In genomic region chr1:241396747-241397691, GRCh38 we compare ENCODE assay signal across 20 cellular contexts. TPM values are rescaled to one million over a fixed set of nuclear protein-coding genes. Genes with fewer than 3 reads are reported as not detected.
A peak's percentile ranks its signal among the peaks of the same experiment; 100 is the strongest.
DNase-seq lines count a peak whose midpoint lies in the region; ATAC-seq and TF ChIP-seq lines count a peak whose summit lies in the region.
"Had no signal": no experiment of that assay in that cellular context is flagged by ENCODE, and none has a peak within 500 bp of the region (broad histone marks: within the 10 kb centered on the region; RNA-seq: fewer than 3 reads in every experiment).

No MANE protein-coding gene starts in this region.

- H3K27me3 ChIP-seq in brain microvascular endothelial cell (replicated peaks) (no peaks in the 10 kb centered on the region), aorta (ENCODE audit: control insufficient read depth in 1 of 2, insufficient read depth in 2 of 2, low read length in 1 of 2) (no peaks in the 10 kb centered on the region), uterus (no peaks in the 10 kb centered on the region)
- H3K27me3 ChIP-seq: left lung, testis had no signal

- no peak overlapping the region for H3K27ac ChIP-seq in brain microvascular endothelial cell
- no peak overlapping the region for H3K27ac ChIP-seq in aorta (ENCODE audit: low read depth in 1 of 2, low read length in 2 of 2)
- H3K27ac ChIP-seq in uterus, result no peak overlapping the region
- H3K27ac ChIP-seq: 22Rv1, left lung, RWPE1, testis, VCaP had no signal

- no peaks in the 10 kb centered on the region for H3K9me3 ChIP-seq in aorta (ENCODE audit: control insufficient read depth, low read length)
- H3K9me3 ChIP-seq in uterus, result no peaks in the 10 kb centered on the region
- H3K9me3 ChIP-seq: left lung, testis had no signal

- 15 to 20% methylated on average over 6 of the region's 6 CpGs for WGBS in aorta, 2 donors

- H3K36me3 ChIP-seq in brain microvascular endothelial cell (replicated peaks) (no peaks in the 10 kb centered on the region), aorta (ENCODE audit: control insufficient read depth in 1 of 2, insufficient read depth in 2 of 2, low read length in 1 of 2) (no peaks in the 10 kb centered on the region), uterus (no peaks in the 10 kb centered on the region)
- H3K36me3 ChIP-seq: left lung had no signal

- TF ChIP-seq CTCF in brain microvascular endothelial cell (IDR thresholded peaks at IDR 0.05; ENCODE audit: low read depth, low read length, missing control alignments) (no peak), uterus (IDR thresholded peaks at IDR 0.05) (no peak)

- ATAC-seq in GM18867 (IDR thresholded peaks at IDR 0.05; ENCODE audit: unreplicated experiment) (no peak), aorta (ENCODE audit: low FRiP score) (no peak)
- ATAC-seq: GM12878; HepG2; left lung; stimulated activated effector memory CD8-positive, alpha-beta T cell treated with anti-CD3 and anti-CD28 coated beads, Interleukin-12 subunit alpha, Interleukin-12 subunit beta, amount 100 ng/mL, for 72 hours had no signal

- no peaks in the 10 kb centered on the region for H3K4me1 ChIP-seq in aorta (ENCODE audit: control insufficient read depth in 1 of 2, insufficient read depth in 2 of 2, low read length in 2 of 2)
- H3K4me1 ChIP-seq in uterus, result no peaks in the 10 kb centered on the region
- H3K4me1 ChIP-seq: left lung, testis had no signal

- H3K4me3 ChIP-seq in brain microvascular endothelial cell (ENCODE audit: low read depth, low read length) (no peak overlapping the region), aorta (ENCODE audit: low read length in 2 of 2) (no peak overlapping the region), uterus (no peak overlapping the region)
- H3K4me3 ChIP-seq: GM12878, left lung, testis had no signal

- intact Hi-C loops in aorta (cut with DNase I) (no loop called here), uterus (cut with DNase I; ENCODE audit: low total_unique reads) (no loop called here)

- in situ Hi-C loops in brain microvascular endothelial cell (cut with HindIII; ENCODE audit: low pct_ligation_motif_present, low sequenced_read_pairs), result no loop called here

- peak; percentile 22 for DNase-seq in NCI-H82 (lab: John Stamatoyannopoulos, UW)
- DNase-seq in NCI-H82 treated with DMSO at 0.1 percent for 48 hours (lab: John Stamatoyannopoulos, UW; ENCODE audit: unreplicated experiment), result no peak
- peak; percentile 38 for DNase-seq in brain microvascular endothelial cell
- peak; percentile 52 for DNase-seq in islet precursor cell
- no peak for DNase-seq in NCI-H187 (lab: John Stamatoyannopoulos, UW)
- no peak for DNase-seq in aorta
- DNase-seq in uterus, result no peak
- DNase-seq: activated CD4-positive, alpha-beta T cell treated with anti-CD3 and anti-CD28 coated beads, Interleukin-2, amount 50 U/mL, for 1 hour; AML-193; DMS53; left lung; testis had no signal

- no peak for TF ChIP-seq POLR2A in uterus (IDR thresholded peaks at IDR 0.05)

RNA-seq across cellular contexts. Expression of gene RGS7, which starts 40.0 kb away (rescaled TPM):
- total RNA-seq in aorta (not detected), uterus (under 1 TPM in 1 of 4 donors, not detected in 3; 0.62 TPM)
- polyA plus RNA-seq in aorta, result not detected
- total RNA-seq: GM12878, HepG2, left lung, posterior vena cava had no signal
- polyA plus RNA-seq: GM12878, HepG2 had no signal

Comparison
In these comparisons a context has a peak if more than half of its experiments do, and no peak if none do; other contexts are left out.
1. DNase-seq: peak in NCI-H82 (single experiment), brain microvascular endothelial cell (single experiment) and islet precursor cell (single experiment); none in NCI-H82 treated with DMSO at 0.1 percent for 48 hours (single experiment), NCI-H187 (0 of 2), aorta (0 of 2) and uterus (0 of 2).